15 cellular contexts compared by ENCODE assay signal in the genomic region with DNA sequence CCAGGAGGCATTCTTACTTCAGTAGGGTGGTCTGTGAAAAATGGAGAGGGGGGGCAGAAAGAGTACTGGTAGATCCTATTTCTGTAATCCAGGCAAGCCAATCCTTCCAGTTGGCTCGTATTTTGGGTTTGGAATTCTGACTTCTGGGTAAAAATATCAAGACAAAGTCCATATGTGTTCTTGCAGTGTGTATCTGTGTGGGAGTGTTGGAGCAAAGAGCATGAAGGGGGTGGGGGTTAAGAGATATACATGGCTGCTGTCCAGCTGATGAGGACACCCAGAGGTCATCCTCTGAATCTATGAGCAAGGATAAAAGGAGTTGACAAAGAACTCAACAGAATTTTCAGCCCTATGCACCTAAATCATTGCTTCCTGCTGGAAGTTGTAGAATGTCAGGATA.
DNase-seq lines count a peak whose midpoint lies in the region; ATAC-seq and TF ChIP-seq lines count a peak whose summit lies in the region.
"Had no signal": no experiment of that assay in that cellular context is flagged by ENCODE, and none has a peak within 500 bp of the region (broad histone marks: within the 10 kb centered on the region; RNA-seq: fewer than 3 reads in every experiment).

No MANE protein-coding gene starts in this region.

- H3K36me3 ChIP-seq in liver (ENCODE audit: control insufficient read depth in 4 of 4, insufficient read depth in 3 of 4, low read depth in 1 of 4, low read length in 3 of 4) = no peaks in the 10 kb centered on the region
- H3K36me3 ChIP-seq: BE2C, HAP-1 had no signal

- DNase-seq in NCI-H69 (lab: John Stamatoyannopoulos, UW) (peak; percentile 47), choroid plexus epithelial cell (ENCODE audit: low read depth) (peak; percentile 4), GM13976 (ENCODE audit: low spot score) (no peak), NCI-H1930 (lab: John Stamatoyannopoulos, UW) (no peak)
- no peak for DNase-seq in stimulated activated naive B cell treated with anti-CD40 and anti-IgM and Interleukin-4, amounts not matched to agents 10 μg/mL and 1 μg/mL and 100 μg/mL, for 72 hours
- DNase-seq: BE2C; Caco-2; CD4-positive, alpha-beta memory T cell; DND-41; GF-D8; HFFc6 had no signal

- no peak overlapping the region for H3K27ac Mint-ChIP-seq in stimulated activated naive B cell treated with anti-CD40 and anti-IgM and Interleukin-4, amounts not matched to agents 10 μg/mL and 1 μg/mL and 100 μg/mL, for 72 hours
- H3K27ac Mint-ChIP-seq: CD4-positive, alpha-beta memory T cell; HFFc6 had no signal

- TF ChIP-seq CTCF in choroid plexus epithelial cell (conservative IDR thresholded peaks at IDR 0.05; ENCODE audit: low read depth, low read length) (no peak), liver (IDR thresholded peaks at IDR 0.05; ENCODE audit: low read depth, low read length, missing input control) (no peak), GM13976 (IDR thresholded peaks at IDR 0.05; ENCODE audit: borderline replicate concordance, control extremely low read depth, extremely low read depth, insufficient read depth, missing control alignments) (no peak)

- no peaks in the 10 kb centered on the region for H3K9me3 ChIP-seq in liver (ENCODE audit: control insufficient read depth in 4 of 4, low read length in 3 of 4)
- H3K9me3 ChIP-seq: A549, BE2C, Caco-2, HAP-1 had no signal

- H3K27me3 ChIP-seq in liver (ENCODE audit: control insufficient read depth in 4 of 4, insufficient read depth in 4 of 4, low read length in 3 of 4) = no peaks in the 10 kb centered on the region
- H3K27me3 ChIP-seq: BE2C had no signal

- 17% methylated on average over 1 of the region's 1 CpG for WGBS in liver

- peak overlapping the region; percentile 62 to 78 for H3K27ac ChIP-seq in liver (ENCODE audit: low read depth in 1 of 2, low read length in 2 of 2)
- H3K27ac ChIP-seq: A549, C4-2B had no signal

- ATAC-seq in stimulated activated naive B cell treated with anti-CD40 and anti-IgM and Interleukin-4, amounts not matched to agents 10 μg/mL and 1 μg/mL and 100 μg/mL, for 72 hours (replicated peaks) = no peak
- ATAC-seq: A549 had no signal

- H3K4me3 ChIP-seq in choroid plexus epithelial cell (ENCODE audit: low read depth, low read length) (no peak overlapping the region), liver (ENCODE audit: low read depth in 1 of 3, low read length in 3 of 3) (no peak overlapping the region)
- H3K4me3 ChIP-seq: A549, HAP-1 had no signal

- in situ Hi-C loops in GM13976 (cut with MboI; ENCODE audit: low sequenced_read_pairs, unreplicated experiment) = no loop called here

- peak; percentile 59 for TF ChIP-seq RAD21 in liver (IDR thresholded peaks at IDR 0.05)

- H3K36me3 Mint-ChIP-seq in stimulated activated naive B cell treated with anti-CD40 and anti-IgM and Interleukin-4, amounts not matched to agents 10 μg/mL and 1 μg/mL and 100 μg/mL, for 72 hours = no peaks in the 10 kb centered on the region
- H3K36me3 Mint-ChIP-seq: CD4-positive, alpha-beta memory T cell had no signal

- peaks cover 3 to 6% of the 10 kb centered on the region in 2 donors for H3K9me3 Mint-ChIP-seq in stimulated activated naive B cell treated with anti-CD40 and anti-IgM and Interleukin-4, amounts not matched to agents 10 μg/mL and 1 μg/mL and 100 μg/mL, for 72 hours
- H3K9me3 Mint-ChIP-seq: HFFc6 had no signal

- peaks cover 0 to 24% (median 16%) of the 10 kb centered on the region in 4 donors for H3K4me1 ChIP-seq in liver (ENCODE audit: control insufficient read depth in 4 of 4, insufficient read depth in 4 of 4, low read length in 3 of 4)
- H3K4me1 ChIP-seq: A549, BE2C, Caco-2, HAP-1 had no signal

- H3K4me1 Mint-ChIP-seq in stimulated activated naive B cell treated with anti-CD40 and anti-IgM and Interleukin-4, amounts not matched to agents 10 μg/mL and 1 μg/mL and 100 μg/mL, for 72 hours = no peaks in the 10 kb centered on the region
- H3K4me1 Mint-ChIP-seq: CD4-positive, alpha-beta memory T cell had no signal

- no peak overlapping the region for H3K4me3 Mint-ChIP-seq in stimulated activated naive B cell treated with anti-CD40 and anti-IgM and Interleukin-4, amounts not matched to agents 10 μg/mL and 1 μg/mL and 100 μg/mL, for 72 hours
- H3K4me3 Mint-ChIP-seq: CD4-positive, alpha-beta memory T cell; HFFc6 had no signal

- H3K27me3 Mint-ChIP-seq in stimulated activated naive B cell treated with anti-CD40 and anti-IgM and Interleukin-4, amounts not matched to agents 10 μg/mL and 1 μg/mL and 100 μg/mL, for 72 hours = no peaks in the 10 kb centered on the region
- H3K27me3 Mint-ChIP-seq: CD4-positive, alpha-beta memory T cell had no signal

- no peak overlapping the region for H3K9ac ChIP-seq in liver (ENCODE audit: low read depth in 1 of 2, low read length in 2 of 2)

TF ChIP-seq in liver, 16 proteins besides CTCF, POLR2A, EP300 and RAD21:
- peak; percentile 43 for TF ChIP-seq NR2F2 (IDR thresholded peaks at IDR 0.05)
- TF ChIP-seq FOXA1 (IDR thresholded peaks at IDR 0.05) = no peak
- TF ChIP-seq FOXA2 (IDR thresholded peaks at IDR 0.05) = peak; percentile 73
- no peak for TF ChIP-seq TAF1 (conservative IDR thresholded peaks at IDR 0.05)
- peak; percentile 58 for TF ChIP-seq YY1 (IDR thresholded peaks at IDR 0.05)
- TF ChIP-seq GABPA (IDR thresholded peaks at IDR 0.05 in 1 of 2, conservative IDR thresholded peaks at IDR 0.05 in 1 of 2) = no peak
- TF ChIP-seq, protein P1, sequence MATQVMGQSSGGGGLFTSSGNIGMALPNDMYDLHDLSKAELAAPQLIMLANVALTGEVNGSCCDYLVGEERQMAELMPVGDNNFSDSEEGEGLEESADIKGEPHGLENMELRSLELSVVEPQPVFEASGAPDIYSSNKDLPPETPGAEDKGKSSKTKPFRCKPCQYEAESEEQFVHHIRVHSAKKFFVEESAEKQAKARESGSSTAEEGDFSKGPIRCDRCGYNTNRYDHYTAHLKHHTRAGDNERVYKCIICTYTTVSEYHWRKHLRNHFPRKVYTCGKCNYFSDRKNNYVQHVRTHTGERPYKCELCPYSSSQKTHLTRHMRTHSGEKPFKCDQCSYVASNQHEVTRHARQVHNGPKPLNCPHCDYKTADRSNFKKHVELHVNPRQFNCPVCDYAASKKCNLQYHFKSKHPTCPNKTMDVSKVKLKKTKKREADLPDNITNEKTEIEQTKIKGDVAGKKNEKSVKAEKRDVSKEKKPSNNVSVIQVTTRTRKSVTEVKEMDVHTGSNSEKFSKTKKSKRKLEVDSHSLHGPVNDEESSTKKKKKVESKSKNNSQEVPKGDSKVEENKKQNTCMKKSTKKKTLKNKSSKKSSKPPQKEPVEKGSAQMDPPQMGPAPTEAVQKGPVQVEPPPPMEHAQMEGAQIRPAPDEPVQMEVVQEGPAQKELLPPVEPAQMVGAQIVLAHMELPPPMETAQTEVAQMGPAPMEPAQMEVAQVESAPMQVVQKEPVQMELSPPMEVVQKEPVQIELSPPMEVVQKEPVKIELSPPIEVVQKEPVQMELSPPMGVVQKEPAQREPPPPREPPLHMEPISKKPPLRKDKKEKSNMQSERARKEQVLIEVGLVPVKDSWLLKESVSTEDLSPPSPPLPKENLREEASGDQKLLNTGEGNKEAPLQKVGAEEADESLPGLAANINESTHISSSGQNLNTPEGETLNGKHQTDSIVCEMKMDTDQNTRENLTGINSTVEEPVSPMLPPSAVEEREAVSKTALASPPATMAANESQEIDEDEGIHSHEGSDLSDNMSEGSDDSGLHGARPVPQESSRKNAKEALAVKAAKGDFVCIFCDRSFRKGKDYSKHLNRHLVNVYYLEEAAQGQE (IDR thresholded peaks at IDR 0.05) = peak; percentile 83
- TF ChIP-seq RXRA (IDR thresholded peaks at IDR 0.05) = peak; percentile 85 to 90
- peak; percentile 97 for TF ChIP-seq SP1 (IDR thresholded peaks at IDR 0.05)
- TF ChIP-seq HNF4A (conservative IDR thresholded peaks at IDR 0.05) = peak; percentile 98 to 99
- TF ChIP-seq, protein P2, sequence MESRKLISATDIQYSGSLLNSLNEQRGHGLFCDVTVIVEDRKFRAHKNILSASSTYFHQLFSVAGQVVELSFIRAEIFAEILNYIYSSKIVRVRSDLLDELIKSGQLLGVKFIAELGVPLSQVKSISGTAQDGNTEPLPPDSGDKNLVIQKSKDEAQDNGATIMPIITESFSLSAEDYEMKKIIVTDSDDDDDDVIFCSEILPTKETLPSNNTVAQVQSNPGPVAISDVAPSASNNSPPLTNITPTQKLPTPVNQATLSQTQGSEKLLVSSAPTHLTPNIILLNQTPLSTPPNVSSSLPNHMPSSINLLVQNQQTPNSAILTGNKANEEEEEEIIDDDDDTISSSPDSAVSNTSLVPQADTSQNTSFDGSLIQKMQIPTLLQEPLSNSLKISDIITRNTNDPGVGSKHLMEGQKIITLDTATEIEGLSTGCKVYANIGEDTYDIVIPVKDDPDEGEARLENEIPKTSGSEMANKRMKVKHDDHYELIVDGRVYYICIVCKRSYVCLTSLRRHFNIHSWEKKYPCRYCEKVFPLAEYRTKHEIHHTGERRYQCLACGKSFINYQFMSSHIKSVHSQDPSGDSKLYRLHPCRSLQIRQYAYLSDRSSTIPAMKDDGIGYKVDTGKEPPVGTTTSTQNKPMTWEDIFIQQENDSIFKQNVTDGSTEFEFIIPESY (IDR thresholded peaks at IDR 0.05) = peak; percentile 64
- peak; percentile 89 to 98 for TF ChIP-seq EGR1 (IDR thresholded peaks at IDR 0.05; ENCODE audit: low read depth in 2 of 2)
- TF ChIP-seq JUND (IDR thresholded peaks at IDR 0.05) = peak; percentile 69 to 79
- TF ChIP-seq, protein P3, sequence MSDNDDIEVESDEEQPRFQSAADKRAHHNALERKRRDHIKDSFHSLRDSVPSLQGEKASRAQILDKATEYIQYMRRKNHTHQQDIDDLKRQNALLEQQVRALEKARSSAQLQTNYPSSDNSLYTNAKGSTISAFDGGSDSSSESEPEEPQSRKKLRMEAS (IDR thresholded peaks at IDR 0.05) = peak; percentile 64
- peak; percentile 96 for TF ChIP-seq HNF4G (IDR thresholded peaks at IDR 0.05)
- TF ChIP-seq, protein P4, sequence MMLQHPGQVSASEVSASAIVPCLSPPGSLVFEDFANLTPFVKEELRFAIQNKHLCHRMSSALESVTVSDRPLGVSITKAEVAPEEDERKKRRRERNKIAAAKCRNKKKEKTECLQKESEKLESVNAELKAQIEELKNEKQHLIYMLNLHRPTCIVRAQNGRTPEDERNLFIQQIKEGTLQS (IDR thresholded peaks at IDR 0.05) = peak; percentile 57
TF ChIP-seq in liver: peak in this region for 13.

Comparison
In these comparisons a context has a peak if more than half of its experiments do, and no peak if none do; other contexts are left out.
1. DNase-seq: peak in NCI-H69 (single experiment) and choroid plexus epithelial cell (single experiment); none in stimulated activated naive B cell treated with anti-CD40 and anti-IgM and Interleukin-4, amounts not matched to agents 10 μg/mL and 1 μg/mL and 100 μg/mL, for 72 hours (single experiment), GM13976 (single experiment) and NCI-H1930 (0 of 2).